20 cellular contexts compared by ENCODE assay signal in the genomic region with DNA sequence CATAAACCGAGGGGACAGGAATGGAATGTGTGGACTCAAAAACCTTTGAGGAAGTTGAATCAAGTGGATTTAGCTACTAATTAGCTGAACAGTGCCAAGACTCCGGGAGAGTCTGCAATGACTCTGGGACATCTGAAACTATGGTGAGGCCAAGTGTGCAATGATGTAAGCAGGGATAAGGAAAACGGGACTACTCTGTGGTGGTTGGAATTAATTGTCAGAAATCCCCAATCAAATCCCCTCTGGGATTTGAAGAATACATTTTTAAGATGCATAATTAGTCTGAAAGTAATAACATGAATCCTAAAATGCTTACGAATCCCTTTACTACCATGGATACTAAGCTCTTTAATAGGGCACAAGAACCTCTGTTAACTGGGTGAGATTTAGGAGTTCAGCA.
DNase-seq lines count a peak whose midpoint lies in the region; FAIRE-seq and TF ChIP-seq lines count a peak whose summit lies in the region.
"Had no signal": no experiment of that assay in that cellular context is flagged by ENCODE, and none has a peak within 500 bp of the region (broad histone marks: within the 10 kb centered on the region; RNA-seq: fewer than 3 reads in every experiment).

No MANE protein-coding gene starts in this region.

- no peaks in the 10 kb centered on the region for H3K27me3 ChIP-seq in SJCRH30

- H3K4me3 ChIP-seq in retinal pigment epithelial cell (ENCODE audit: low read length) (no peak overlapping the region), SJCRH30 (no peak overlapping the region)
- H3K4me3 ChIP-seq: GM23248, HAP-1 had no signal

- DNase-seq in D721Med (ENCODE audit: insufficient read length, low spot score): peak; percentile 48
- peak; percentile 32 to 51 for DNase-seq in NCI-H524 (lab: John Stamatoyannopoulos, UW)
- peak; percentile 84 for DNase-seq in NCI-H82 treated with DMSO at 0.1 percent for 48 hours (lab: John Stamatoyannopoulos, UW; ENCODE audit: unreplicated experiment)
- peak; percentile 97 for DNase-seq in retinal pigment epithelial cell (ENCODE audit: low read depth)
- no peak for DNase-seq in SJCRH30
- DNase-seq in amygdala (lab: John Stamatoyannopoulos, UW): no peak
- DNase-seq in HTR-8/SVneo (ENCODE audit: insufficient read length, low spot score): no peak
- DNase-seq: C1 segment of cervical spinal cord; Calu3; CD4-positive, alpha-beta memory T cell; COR-L47; DMS53; DMS79 treated with DMSO at 0.1 percent for 48 hours; GF-D8; GM23248; HFFc6 had no signal

- no peak overlapping the region for H3K27ac ChIP-seq in SJCRH30
- H3K27ac ChIP-seq: GM23248 had no signal

- FAIRE-seq in D721Med (lab: Jason Lieb, UNC) (peak; percentile 86), HTR-8/SVneo (lab: Jason Lieb, UNC) (no peak)
- FAIRE-seq: GM12891, GM18507, GM19239 had no signal

- H3K4me1 ChIP-seq in SJCRH30: no peaks in the 10 kb centered on the region
- H3K4me1 ChIP-seq: HAP-1 had no signal

- no peaks in the 10 kb centered on the region for H3K36me3 ChIP-seq in SJCRH30
- H3K36me3 ChIP-seq: HAP-1 had no signal

- no peaks in the 10 kb centered on the region for H3K9me3 ChIP-seq in SJCRH30 (replicated peaks)
- H3K9me3 ChIP-seq: HAP-1 had no signal

- TF ChIP-seq CTCF in D721Med (IDR thresholded peaks at IDR 0.05; ENCODE audit: insufficient read depth, missing control alignments) (no peak), retinal pigment epithelial cell (conservative IDR thresholded peaks at IDR 0.05; ENCODE audit: low read depth, low read length) (no peak)

Comparison
In these comparisons a context has a peak if more than half of its experiments do, and no peak if none do; other contexts are left out.
1. DNase-seq: peak in D721Med (single experiment), NCI-H524 (2 of 2), NCI-H82 treated with DMSO at 0.1 percent for 48 hours (single experiment) and retinal pigment epithelial cell (single experiment); none in SJCRH30 (0 of 2), amygdala (0 of 56) and HTR-8/SVneo (single experiment).